Comparison of ENCODE assay signal across 1 cellular context in genomic region chr14:39266871-39267591, GRCh38.
A peak's percentile ranks its signal among the peaks of the same experiment; 100 is the strongest.
TF ChIP-seq lines count a peak whose summit lies in the region.

No MANE protein-coding gene starts in this region.

TF ChIP-seq in HCT116, 20 proteins besides CTCF, POLR2A, EP300 and RAD21 (continued from another document):
- peak; percentile 84 for TF ChIP-seq MAX (IDR thresholded peaks at IDR 0.05)
- TF ChIP-seq SIN3A (IDR thresholded peaks at IDR 0.05; ENCODE audit: low read depth), result peak; percentile 60; the same call in 1 of the 2 replicates
- TF ChIP-seq ZNF274 (IDR thresholded peaks at IDR 0.05; ENCODE audit: low read depth, low read length), result no peak
- TF ChIP-seq, protein P1, sequence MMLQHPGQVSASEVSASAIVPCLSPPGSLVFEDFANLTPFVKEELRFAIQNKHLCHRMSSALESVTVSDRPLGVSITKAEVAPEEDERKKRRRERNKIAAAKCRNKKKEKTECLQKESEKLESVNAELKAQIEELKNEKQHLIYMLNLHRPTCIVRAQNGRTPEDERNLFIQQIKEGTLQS (IDR thresholded peaks at IDR 0.05), result no peak
- peak; percentile 58 for TF ChIP-seq JUND (IDR thresholded peaks at IDR 0.05)
- no peak for TF ChIP-seq CEBPB (IDR thresholded peaks at IDR 0.05; ENCODE audit: low read depth)
- peak; percentile 4 for TF ChIP-seq YY1 (IDR thresholded peaks at IDR 0.05; ENCODE audit: extremely low read depth, insufficient replicate concordance, low read depth, low read length)
- peak; percentile 44; the same call in 1 of the 2 replicates for TF ChIP-seq ZFX (IDR thresholded peaks at IDR 0.05)
- TF ChIP-seq EGR1 (IDR thresholded peaks at IDR 0.05; ENCODE audit: low read depth), result no peak
- no peak for TF ChIP-seq SRF (IDR thresholded peaks at IDR 0.05; ENCODE audit: low read depth)
- no peak for TF ChIP-seq ELF1 (IDR thresholded peaks at IDR 0.05; ENCODE audit: borderline replicate concordance, low read depth)
- no peak for TF ChIP-seq TCF7L2 (IDR thresholded peaks at IDR 0.05; ENCODE audit: borderline replicate concordance, extremely low read depth, insufficient read depth, insufficient read length)
- no peak for TF ChIP-seq EZH2phosphoT487 (IDR thresholded peaks at IDR 0.05; ENCODE audit: borderline replicate concordance)
